In the genomic region with DNA sequence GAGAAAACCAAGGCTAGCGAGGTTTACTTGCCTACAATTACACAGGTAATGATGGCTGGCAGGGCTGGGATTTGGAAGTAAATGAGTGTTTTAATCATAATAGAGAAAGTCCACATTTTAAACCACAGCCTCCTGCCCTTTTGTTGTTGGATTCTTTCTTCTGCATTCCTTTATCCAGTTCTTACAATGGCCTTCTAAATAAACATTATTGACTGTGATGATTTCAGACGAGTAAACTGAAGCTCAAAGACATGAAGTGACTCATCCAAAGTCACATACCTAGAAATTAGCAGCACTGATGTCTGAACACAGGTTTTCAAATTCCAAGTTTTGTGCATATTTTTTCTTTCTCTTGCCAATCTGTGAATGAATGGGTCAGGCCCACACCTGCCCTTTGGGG, we compare ENCODE assay signal across 13 cellular contexts. TPM values are rescaled to one million over a fixed set of nuclear protein-coding genes. Genes with fewer than 3 reads are reported as not detected.
DNase-seq lines count a peak whose midpoint lies in the region; ATAC-seq and TF ChIP-seq lines count a peak whose summit lies in the region.
"Had no signal": no experiment of that assay in that cellular context is flagged by ENCODE, and none has a peak within 500 bp of the region (broad histone marks: within the 10 kb centered on the region; RNA-seq: fewer than 3 reads in every experiment).

No MANE protein-coding gene starts in this region.

- no peaks in the 10 kb centered on the region for H3K9me3 Mint-ChIP-seq in chondrocyte (ENCODE audit: low read depth)
- H3K9me3 Mint-ChIP-seq: activated naive CD4-positive, alpha-beta T cell treated with anti-CD3 and anti-CD28 coated beads, Interleukin-2, amount 10 ng/mL, durations not matched to agents 7 days and 5 days had no signal

- peak overlapping the region; percentile 33 for H3K27ac Mint-ChIP-seq in chondrocyte (ENCODE audit: unreplicated experiment)
- H3K27ac Mint-ChIP-seq: activated naive CD4-positive, alpha-beta T cell treated with anti-CD3 and anti-CD28 coated beads, Interleukin-2, amount 10 ng/mL, durations not matched to agents 7 days and 5 days had no signal

- H3K36me3 ChIP-seq in ACC112 (ENCODE audit: insufficient read depth, low read length) (no peaks in the 10 kb centered on the region), HUES64 (ENCODE audit: insufficient read depth, low read length) (no peaks in the 10 kb centered on the region), lower lobe of right lung (no peaks in the 10 kb centered on the region), ascending aorta (no peaks in the 10 kb centered on the region), psoas muscle (ENCODE audit: insufficient read depth in 1 of 2, low read depth in 1 of 2) (no peaks in the 10 kb centered on the region)
- H3K36me3 ChIP-seq: suprapubic skin had no signal

- intact Hi-C loops in lower lobe of right lung (cut with DNase I) (no loop called here), ascending aorta (cut with DNase I) (no loop called here), psoas muscle (cut with DNase I) (no loop called here)

- H3K4me1 Mint-ChIP-seq in chondrocyte (ENCODE audit: low read depth), result peaks cover 18% of the 10 kb centered on the region

- no peaks in the 10 kb centered on the region for H3K9me3 ChIP-seq in HUES64 (ENCODE audit: insufficient read depth, low read depth, low read length)
- no peaks in the 10 kb centered on the region for H3K9me3 ChIP-seq in lower lobe of right lung
- no peaks in the 10 kb centered on the region for H3K9me3 ChIP-seq in ascending aorta
- no peaks in the 10 kb centered on the region for H3K9me3 ChIP-seq in psoas muscle
- H3K9me3 ChIP-seq: suprapubic skin had no signal

- TF ChIP-seq CTCF in chondrocyte (IDR thresholded peaks at IDR 0.05) (no peak), lower lobe of right lung (IDR thresholded peaks at IDR 0.05) (no peak), ascending aorta (IDR thresholded peaks at IDR 0.05) (no peak), psoas muscle (IDR thresholded peaks at IDR 0.05) (no peak)

- no peaks in the 10 kb centered on the region for H3K36me3 Mint-ChIP-seq in chondrocyte (ENCODE audit: low read depth)
- H3K36me3 Mint-ChIP-seq: activated naive CD4-positive, alpha-beta T cell treated with anti-CD3 and anti-CD28 coated beads, Interleukin-2, amount 10 ng/mL, durations not matched to agents 7 days and 5 days had no signal

- no peaks in the 10 kb centered on the region for H3K27me3 Mint-ChIP-seq in chondrocyte (ENCODE audit: low read depth)
- H3K27me3 Mint-ChIP-seq: activated naive CD4-positive, alpha-beta T cell treated with anti-CD3 and anti-CD28 coated beads, Interleukin-2, amount 10 ng/mL, durations not matched to agents 7 days and 5 days had no signal

- peaks cover 46% of the 10 kb centered on the region for H3K4me1 ChIP-seq in ACC112 (ENCODE audit: control insufficient read depth, insufficient read depth, low read length, unreplicated experiment)
- H3K4me1 ChIP-seq in HUES64 (ENCODE audit: insufficient read depth, low read length), result peaks cover 39% of the 10 kb centered on the region
- peaks cover 19% of the 10 kb centered on the region for H3K4me1 ChIP-seq in lower lobe of right lung
- H3K4me1 ChIP-seq in ascending aorta, result peaks cover 0 to 32% of the 10 kb centered on the region in 2 donors
- no peaks in the 10 kb centered on the region for H3K4me1 ChIP-seq in psoas muscle

- no peak overlapping the region for H3K4me3 Mint-ChIP-seq in chondrocyte (ENCODE audit: unreplicated experiment)
- H3K4me3 Mint-ChIP-seq: activated naive CD4-positive, alpha-beta T cell treated with anti-CD3 and anti-CD28 coated beads, Interleukin-2, amount 10 ng/mL, durations not matched to agents 7 days and 5 days had no signal

- H3K27ac ChIP-seq in ACC112 (ENCODE audit: low read depth, low read length) (peak overlapping the region; percentile 11; the same call in 1 of the 2 replicates), HUES64 (ENCODE audit: low read depth, low read length) (peak overlapping the region; percentile 54; the same call in 1 of the 2 replicates), lower lobe of right lung (peak overlapping the region; percentile 70), ascending aorta (no peak overlapping the region), psoas muscle (no peak overlapping the region)
- H3K27ac ChIP-seq: suprapubic skin had no signal

- H2AFZ ChIP-seq in ACC112 (ENCODE audit: low read length, unreplicated experiment), result no peak overlapping the region

- ATAC-seq in lower lobe of right lung (no peak), GM19324 (IDR thresholded peaks at IDR 0.05; ENCODE audit: low FRiP score, unreplicated experiment) (no peak), psoas muscle (no peak)
- ATAC-seq: HCT116 had no signal

- H3K27me3 ChIP-seq in ACC112 (ENCODE audit: insufficient read depth, low read length), result no peaks in the 10 kb centered on the region
- no peaks in the 10 kb centered on the region for H3K27me3 ChIP-seq in HUES64 (ENCODE audit: insufficient read depth, low read length)
- H3K27me3 ChIP-seq in lower lobe of right lung (ENCODE audit: low read depth), result no peaks in the 10 kb centered on the region
- H3K27me3 ChIP-seq in ascending aorta, result no peaks in the 10 kb centered on the region
- H3K27me3 ChIP-seq in psoas muscle (ENCODE audit: insufficient read depth in 3 of 3, low read length in 2 of 3), result peaks cover 0 to 5% (median 0%) of the 10 kb centered on the region in 3 donors
- H3K27me3 ChIP-seq: suprapubic skin had no signal

- no peaks in the 10 kb centered on the region for H3K79me2 ChIP-seq in ACC112 (ENCODE audit: control insufficient read depth, insufficient read depth, low read length, unreplicated experiment)

- H3K4me3 ChIP-seq in ACC112 (ENCODE audit: low read depth, low read length) (0 out of 2 replicates have a peak overlapping the region, but pooled peaks have one; percentile 80), HUES64 (ENCODE audit: low read length) (no peak overlapping the region), lower lobe of right lung (no peak overlapping the region), ascending aorta (no peak overlapping the region), psoas muscle (no peak overlapping the region)
- H3K4me3 ChIP-seq: suprapubic skin had no signal

- WGBS in HUES64, result 69% methylated on average over 2 of the region's 2 CpGs
- 63 to 81% (median 72%) methylated on average over 2 of the region's 2 CpGs for WGBS in psoas muscle, 3 donors

- H3K9ac ChIP-seq in HUES64 (ENCODE audit: low read depth, low read length), result no peak overlapping the region

- DNase-seq in chondrocyte (ENCODE audit: low spot score) (no peak), lower lobe of right lung (no peak), ascending aorta (ENCODE audit: low spot score in 2 of 2) (no peak), psoas muscle (no peak)
- no peak for DNase-seq in central memory CD4-positive, alpha-beta T cell
- DNase-seq: activated naive CD4-positive, alpha-beta T cell treated with anti-CD3 and anti-CD28 coated beads, Interleukin-2, amount 10 ng/mL, durations not matched to agents 7 days and 5 days; midbrain had no signal

RNA-seq across cellular contexts. Expression of a gene that starts 51.2 kb away (rescaled TPM):
- not detected for polyA plus RNA-seq in HUES64 (2013, experiment 1 of 2)
- not detected for polyA plus RNA-seq in HUES64 (2013, experiment 2 of 2)
- total RNA-seq in chondrocyte (0.33 to 1.0 TPM (median 0.53 TPM) in 3 replicates), lower lobe of right lung (10.7 TPM), ascending aorta (23.2 TPM), psoas muscle (1 to 10 TPM in 1 of 4 donors, under 1 TPM in 3; 0.29 to 2.3 (median 0.53) TPM)
- polyA plus RNA-seq in psoas muscle, result under 1 TPM; 0.20 to 0.59 (median 0.35) TPM
- total RNA-seq: osteocyte had no signal

Comparison
In these comparisons a context has a peak if more than half of its experiments do, and no peak if none do; other contexts are left out.
1. H3K27ac ChIP-seq: peak in ACC112 (single experiment), HUES64 (single experiment) and lower lobe of right lung (single experiment); none in ascending aorta (0 of 2) and psoas muscle (single experiment).